8 cellular contexts compared by ENCODE assay signal in the genomic region with DNA sequence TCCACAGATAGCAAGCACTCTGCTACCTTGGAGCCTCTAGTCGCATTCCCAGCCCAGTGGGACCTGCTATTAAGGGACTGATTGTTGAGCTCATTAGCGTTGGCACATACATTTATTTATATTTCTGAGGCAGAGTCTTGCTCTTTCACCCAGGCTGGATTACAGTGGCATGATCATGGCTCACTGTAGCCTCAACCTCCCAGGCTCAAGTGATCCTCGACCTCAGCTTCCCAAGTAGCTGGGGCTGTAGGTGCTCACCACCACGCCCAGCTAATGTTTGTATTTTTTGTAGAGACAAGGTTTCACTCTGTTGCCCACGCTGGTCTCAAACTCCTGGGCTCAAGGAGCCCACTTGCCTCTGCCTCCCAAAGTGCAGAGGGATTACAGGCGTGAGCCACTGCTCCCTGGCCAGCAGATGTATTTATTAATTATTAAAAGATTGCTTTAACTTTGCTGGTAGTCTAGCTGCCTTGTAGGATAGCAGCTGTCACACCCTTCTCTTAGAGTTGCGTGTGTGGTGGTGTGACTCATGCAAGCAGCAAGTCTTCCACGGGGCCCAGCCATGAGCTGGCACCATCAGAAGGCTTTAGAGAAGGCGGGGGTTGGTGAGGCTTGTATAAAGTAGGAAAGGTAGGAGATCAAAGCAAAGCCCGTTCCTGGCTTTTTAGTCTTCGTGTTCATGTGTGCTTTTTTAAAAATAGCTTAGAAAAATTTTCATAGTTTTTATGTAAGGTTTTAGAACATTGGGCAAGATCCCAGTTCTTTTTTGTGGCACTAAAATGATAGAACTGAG. TPM values are rescaled to one million over a fixed set of nuclear protein-coding genes. Genes with fewer than 3 reads are reported as not detected.
DNase-seq lines count a peak whose midpoint lies in the region; ATAC-seq, FAIRE-seq and TF ChIP-seq lines count a peak whose summit lies in the region.

No MANE protein-coding gene starts in this region.

- peaks cover 6% of the 10 kb centered on the region for H3K4me1 ChIP-seq in vagina

- H3K27me3 ChIP-seq in bronchial epithelial cell (ENCODE audit: control insufficient read depth, insufficient read depth, low read length): no peaks in the 10 kb centered on the region
- no peaks in the 10 kb centered on the region for H3K27me3 ChIP-seq in vagina

- no peak for TF ChIP-seq POLR2A in vagina (IDR thresholded peaks at IDR 0.05)

- in situ Hi-C loops in Caki2 (cut with HindIII; ENCODE audit: low pct_unique_long_range_greater_than_20kb, low sequenced_read_pairs): no loop called here

- no peaks in the 10 kb centered on the region for H3K9me3 Mint-ChIP-seq in stimulated activated naive B cell treated with anti-CD40 and anti-IgM and Interleukin-4, amounts not matched to agents 10 μg/mL and 1 μg/mL and 100 μg/mL, for 72 hours

- POLR2A ChIA-PET in RWPE1 (lab: Yijun Ruan, JAX; ENCODE audit: low non-redundant PET): no interaction called here

- H3K4me1 Mint-ChIP-seq in stimulated activated naive B cell treated with anti-CD40 and anti-IgM and Interleukin-4, amounts not matched to agents 10 μg/mL and 1 μg/mL and 100 μg/mL, for 72 hours: peaks cover 2 to 7% of the 10 kb centered on the region in 2 donors

- CTCF ChIA-PET in RWPE1 (lab: Yijun Ruan, JAX): interaction anchor here (0.5 to 1.6 kb wide), 6 partner anchors 13 to 1669 kb away, joined by 3 to 5 read pairs (median 4); no protein-coding TSS in a partner anchor

- H3K4me3 ChIP-seq in bronchial epithelial cell (ENCODE audit: low read depth, low read length) (no peak overlapping the region), vagina (no peak overlapping the region)

- H3K27ac ChIP-seq in RWPE1 (peak overlapping the region; percentile 68), vagina (no peak overlapping the region)

- no peaks in the 10 kb centered on the region for H3K27me3 Mint-ChIP-seq in stimulated activated naive B cell treated with anti-CD40 and anti-IgM and Interleukin-4, amounts not matched to agents 10 μg/mL and 1 μg/mL and 100 μg/mL, for 72 hours

- no peaks in the 10 kb centered on the region for H3K9me3 ChIP-seq in vagina

- H3K36me3 ChIP-seq in bronchial epithelial cell (ENCODE audit: control insufficient read depth, insufficient read depth, low read length): peaks cover 11% of the 10 kb centered on the region
- peaks cover 0 to 82% of the 10 kb centered on the region in 2 donors for H3K36me3 ChIP-seq in vagina

- H3K36me3 Mint-ChIP-seq in stimulated activated naive B cell treated with anti-CD40 and anti-IgM and Interleukin-4, amounts not matched to agents 10 μg/mL and 1 μg/mL and 100 μg/mL, for 72 hours: peaks cover 54 to 75% of the 10 kb centered on the region in 2 donors

- intact Hi-C loops in vagina (cut with DNase I): no loop called here

- no peak for FAIRE-seq in bronchial epithelial cell (lab: Jason Lieb, UNC)

- TF ChIP-seq CTCF in RWPE1 (conservative IDR thresholded peaks at IDR 0.05; ENCODE audit: low read depth): no peak
- no peak for TF ChIP-seq CTCF in bronchial epithelial cell (IDR thresholded peaks at IDR 0.05; ENCODE audit: insufficient read depth, low read length, severe bottlenecking)
- TF ChIP-seq CTCF in GM10266 (IDR thresholded peaks at IDR 0.05; ENCODE audit: control insufficient read depth, insufficient read depth, low read depth, missing control alignments): no peak
- TF ChIP-seq CTCF in vagina (IDR thresholded peaks at IDR 0.05): no peak

- no peak overlapping the region for H3K4me3 Mint-ChIP-seq in stimulated activated naive B cell treated with anti-CD40 and anti-IgM and Interleukin-4, amounts not matched to agents 10 μg/mL and 1 μg/mL and 100 μg/mL, for 72 hours

- H3K27ac Mint-ChIP-seq in stimulated activated naive B cell treated with anti-CD40 and anti-IgM and Interleukin-4, amounts not matched to agents 10 μg/mL and 1 μg/mL and 100 μg/mL, for 72 hours: no peak overlapping the region

- no peak for ATAC-seq in GM19455 (IDR thresholded peaks at IDR 0.05; ENCODE audit: unreplicated experiment)
- ATAC-seq in stimulated activated naive B cell treated with anti-CD40 and anti-IgM and Interleukin-4, amounts not matched to agents 10 μg/mL and 1 μg/mL and 100 μg/mL, for 72 hours (replicated peaks): no peak

- DNase-seq in Caki2 (ENCODE audit: low read depth): peak; percentile 87
- DNase-seq in RWPE1 (ENCODE audit: low spot score): peak; percentile 96
- DNase-seq in bronchial epithelial cell (ENCODE audit: low read depth): peak; percentile 91
- peak; percentile 49 for DNase-seq in pulmonary artery endothelial cell (ENCODE audit: low read depth, low spot score)
- DNase-seq in GM10266 (ENCODE audit: extremely low spot score): no peak
- DNase-seq in vagina (ENCODE audit: extremely low spot score in 2 of 2): no peak
- no peak for DNase-seq in stimulated activated naive B cell treated with anti-CD40 and anti-IgM and Interleukin-4, amounts not matched to agents 10 μg/mL and 1 μg/mL and 100 μg/mL, for 72 hours

RNA-seq across cellular contexts. Expression of a gene that starts 16.5 kb away (rescaled TPM):
- total RNA-seq in Caki2 (2014; rRNA removed; shearing (Covaris generic); ENCODE audit: low replicate concordance): 7.9 and 11.6 TPM in 2 replicates
- total RNA-seq in bronchial epithelial cell (12.4 and 20.3 TPM in 2 replicates), pulmonary artery endothelial cell (11.5 and 14.0 TPM in 2 replicates), vagina (18.4 TPM)

RNA-seq across cellular contexts. Expression of a gene that starts 40.5 kb away (rescaled TPM):
- not detected in 2 replicates for total RNA-seq in Caki2 (2014; rRNA removed; shearing (Covaris generic); ENCODE audit: low replicate concordance)
- under 0.01 TPM in 1 of 2 replicates, not detected in the other for total RNA-seq in bronchial epithelial cell
- total RNA-seq in pulmonary artery endothelial cell: not detected in 2 replicates
- not detected for total RNA-seq in vagina

RNA-seq across cellular contexts. Expression of a gene that starts 40.7 kb away (rescaled TPM):
- total RNA-seq in Caki2 (2014; rRNA removed; shearing (Covaris generic); ENCODE audit: low replicate concordance): 0.07 and 0.78 TPM in 2 replicates
- 0.26 and 0.77 TPM in 2 replicates for total RNA-seq in bronchial epithelial cell
- total RNA-seq in pulmonary artery endothelial cell: 118 and 144 TPM in 2 replicates
- total RNA-seq in vagina: 6.4 TPM

Comparison
In these comparisons a context has a peak if more than half of its experiments do, and no peak if none do; other contexts are left out.
1. DNase-seq: peak in Caki2 (single experiment), RWPE1 (single experiment), bronchial epithelial cell (single experiment) and pulmonary artery endothelial cell (single experiment); none in GM10266 (single experiment), vagina (0 of 2) and stimulated activated naive B cell treated with anti-CD40 and anti-IgM and Interleukin-4, amounts not matched to agents 10 μg/mL and 1 μg/mL and 100 μg/mL, for 72 hours (single experiment).
2. RNA of a gene that starts 40.7 kb away (total RNA-seq): 118 to 144 TPM in pulmonary artery endothelial cell; 6.4 TPM in vagina (single experiment), 0.26 to 0.77 TPM in bronchial epithelial cell and 0.07 to 0.78 TPM in Caki2; every median in the first group is over 10 times any median in the second.